1 cellular context compared by ENCODE assay signal in genomic region chr6:96809119-96809518, GRCh38.
TF ChIP-seq lines count a peak whose summit lies in the region.

No MANE protein-coding gene starts in this region.

TF ChIP-seq in GM23338, 12 proteins besides CTCF, POLR2A, EP300 and RAD21 (continued from another document):
- TF ChIP-seq ZNF114 (CRISPR knock-in tag; IDR thresholded peaks at IDR 0.05) (no peak), EZH2 (IDR thresholded peaks at IDR 0.05; ENCODE audit: low read depth, unreplicated experiment) (no peak), CREB1 (CRISPR knock-in tag; IDR thresholded peaks at IDR 0.05; ENCODE audit: low read depth) (no peak), POLR2AphosphoS5 (IDR thresholded peaks at IDR 0.05; ENCODE audit: low read depth) (no peak), REST (IDR thresholded peaks at IDR 0.05; ENCODE audit: unreplicated experiment) (no peak), ZNF331 (CRISPR knock-in tag; IDR thresholded peaks at IDR 0.05; ENCODE audit: low read depth) (no peak), STAT1 (IDR thresholded peaks at IDR 0.05; ENCODE audit: unreplicated experiment) (no peak), NANOG (IDR thresholded peaks at IDR 0.05; ENCODE audit: borderline replicate concordance) (no peak)
- TF ChIP-seq, protein P1, sequence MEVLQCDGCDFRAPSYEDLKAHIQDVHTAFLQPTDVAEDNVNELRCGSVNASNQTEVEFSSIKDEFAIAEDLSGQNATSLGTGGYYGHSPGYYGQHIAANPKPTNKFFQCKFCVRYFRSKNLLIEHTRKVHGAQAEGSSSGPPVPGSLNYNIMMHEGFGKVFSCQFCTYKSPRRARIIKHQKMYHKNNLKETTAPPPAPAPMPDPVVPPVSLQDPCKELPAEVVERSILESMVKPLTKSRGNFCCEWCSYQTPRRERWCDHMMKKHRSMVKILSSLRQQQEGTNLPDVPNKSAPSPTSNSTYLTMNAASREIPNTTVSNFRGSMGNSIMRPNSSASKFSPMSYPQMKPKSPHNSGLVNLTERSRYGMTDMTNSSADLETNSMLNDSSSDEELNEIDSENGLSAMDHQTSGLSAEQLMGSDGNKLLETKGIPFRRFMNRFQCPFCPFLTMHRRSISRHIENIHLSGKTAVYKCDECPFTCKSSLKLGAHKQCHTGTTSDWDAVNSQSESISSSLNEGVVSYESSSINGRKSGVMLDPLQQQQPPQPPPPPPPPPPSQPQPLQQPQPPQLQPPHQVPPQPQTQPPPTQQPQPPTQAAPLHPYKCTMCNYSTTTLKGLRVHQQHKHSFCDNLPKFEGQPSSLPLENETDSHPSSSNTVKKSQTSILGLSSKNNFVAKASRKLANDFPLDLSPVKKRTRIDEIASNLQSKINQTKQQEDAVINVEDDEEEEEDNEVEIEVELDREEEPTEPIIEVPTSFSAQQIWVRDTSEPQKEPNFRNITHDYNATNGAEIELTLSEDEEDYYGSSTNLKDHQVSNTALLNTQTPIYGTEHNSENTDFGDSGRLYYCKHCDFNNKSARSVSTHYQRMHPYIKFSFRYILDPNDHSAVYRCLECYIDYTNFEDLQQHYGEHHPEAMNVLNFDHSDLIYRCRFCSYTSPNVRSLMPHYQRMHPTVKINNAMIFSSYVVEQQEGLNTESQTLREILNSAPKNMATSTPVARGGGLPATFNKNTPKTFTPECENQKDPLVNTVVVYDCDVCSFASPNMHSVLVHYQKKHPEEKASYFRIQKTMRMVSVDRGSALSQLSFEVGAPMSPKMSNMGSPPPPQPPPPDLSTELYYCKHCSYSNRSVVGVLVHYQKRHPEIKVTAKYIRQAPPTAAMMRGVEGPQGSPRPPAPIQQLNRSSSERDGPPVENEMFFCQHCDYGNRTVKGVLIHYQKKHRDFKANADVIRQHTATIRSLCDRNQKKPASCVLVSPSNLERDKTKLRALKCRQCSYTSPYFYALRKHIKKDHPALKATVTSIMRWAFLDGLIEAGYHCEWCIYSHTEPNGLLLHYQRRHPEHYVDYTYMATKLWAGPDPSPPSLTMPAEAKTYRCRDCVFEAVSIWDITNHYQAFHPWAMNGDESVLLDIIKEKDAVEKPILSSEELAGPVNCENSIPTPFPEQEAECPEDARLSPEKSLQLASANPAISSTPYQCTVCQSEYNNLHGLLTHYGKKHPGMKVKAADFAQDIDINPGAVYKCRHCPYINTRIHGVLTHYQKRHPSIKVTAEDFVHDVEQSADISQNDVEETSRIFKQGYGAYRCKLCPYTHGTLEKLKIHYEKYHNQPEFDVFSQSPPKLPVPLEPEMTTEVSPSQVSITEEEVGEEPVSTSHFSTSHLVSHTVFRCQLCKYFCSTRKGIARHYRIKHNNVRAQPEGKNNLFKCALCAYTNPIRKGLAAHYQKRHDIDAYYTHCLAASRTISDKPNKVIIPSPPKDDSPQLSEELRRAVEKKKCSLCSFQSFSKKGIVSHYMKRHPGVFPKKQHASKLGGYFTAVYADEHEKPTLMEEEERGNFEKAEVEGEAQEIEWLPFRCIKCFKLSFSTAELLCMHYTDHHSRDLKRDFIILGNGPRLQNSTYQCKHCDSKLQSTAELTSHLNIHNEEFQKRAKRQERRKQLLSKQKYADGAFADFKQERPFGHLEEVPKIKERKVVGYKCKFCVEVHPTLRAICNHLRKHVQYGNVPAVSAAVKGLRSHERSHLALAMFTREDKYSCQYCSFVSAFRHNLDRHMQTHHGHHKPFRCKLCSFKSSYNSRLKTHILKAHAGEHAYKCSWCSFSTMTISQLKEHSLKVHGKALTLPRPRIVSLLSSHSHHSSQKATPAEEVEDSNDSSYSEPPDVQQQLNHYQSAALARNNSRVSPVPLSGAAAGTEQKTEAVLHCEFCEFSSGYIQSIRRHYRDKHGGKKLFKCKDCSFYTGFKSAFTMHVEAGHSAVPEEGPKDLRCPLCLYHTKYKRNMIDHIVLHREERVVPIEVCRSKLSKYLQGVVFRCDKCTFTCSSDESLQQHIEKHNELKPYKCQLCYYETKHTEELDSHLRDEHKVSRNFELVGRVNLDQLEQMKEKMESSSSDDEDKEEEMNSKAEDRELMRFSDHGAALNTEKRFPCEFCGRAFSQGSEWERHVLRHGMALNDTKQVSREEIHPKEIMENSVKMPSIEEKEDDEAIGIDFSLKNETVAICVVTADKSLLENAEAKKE (CRISPR knock-in tag; IDR thresholded peaks at IDR 0.05) = no peak
